ENCODE assay signal across 1 cellular context in genomic region chr9:113876806-113877236, GRCh38.
TF ChIP-seq lines count a peak whose summit lies in the region.

No MANE protein-coding gene starts in this region.

TF ChIP-seq in HCT116, 20 proteins besides CTCF, POLR2A, EP300 and RAD21 (continued from another document):
- TF ChIP-seq YY1 (IDR thresholded peaks at IDR 0.05; ENCODE audit: extremely low read depth, insufficient replicate concordance, low read depth, low read length): no peak
- TF ChIP-seq ELF1 (IDR thresholded peaks at IDR 0.05; ENCODE audit: borderline replicate concordance, low read depth): no peak
- no peak for TF ChIP-seq MAX (IDR thresholded peaks at IDR 0.05)
